Comparison of ENCODE assay signal across 25 cellular contexts in genomic region chr3:58152225-58153015, GRCh38. TPM values are rescaled to one million over a fixed set of nuclear protein-coding genes. Genes with fewer than 3 reads are reported as not detected.
"Had no signal": no experiment of that assay in that cellular context is flagged by ENCODE, and none has a peak within 500 bp of the region (broad histone marks: within the 10 kb centered on the region; RNA-seq: fewer than 3 reads in every experiment).

No MANE protein-coding gene starts in this region.

- H3K4me1 ChIP-seq: upper lobe of right lung had no signal

- H3K9me3 Mint-ChIP-seq: activated CD4-positive, alpha-beta T cell treated with anti-CD3 and anti-CD28 coated beads, Interleukin-2, amount 10 ng/mL, durations not matched to agents 24 days and 14 days; activated CD8-positive, alpha-beta T cell treated with anti-CD3 and anti-CD28 coated beads for 36 hours; activated naive CD4-positive, alpha-beta T cell treated with anti-CD3 and anti-CD28 coated beads, Interleukin-2, amount 50 U/mL, for 72 hours; activated T-helper 1 cell treated with anti-CD3 and anti-CD28 coated beads, Interleukin-12 subunit alpha, Interleukin-12 subunit beta, Interleukin-2, Interleukin-4 antibody, amounts not matched to agents 30 ng/mL and 10 ng/mL and 1 ng/mL, durations not matched to agents 14 hours and 24 hours and 36 hours; mesothelial cell of epicardium; natural killer cell; stimulated activated memory B cell treated with anti-CD40 and anti-IgM and Interleukin-4, amounts not matched to agents 10 μg/mL and 1 μg/mL and 100 μg/mL, for 72 hours; T-helper 1 cell treated with Interleukin-12 subunit alpha and Interleukin-12 subunit beta and Interleukin-4 antibody, amounts not matched to agents 30 μg/mL and 1 μg/mL, for 36 hours had no signal

- H3K27ac ChIP-seq: ascending aorta, brain microvascular endothelial cell, neutrophil, ovary, testis, upper lobe of right lung had no signal

- H3K27ac Mint-ChIP-seq: activated CD4-positive, alpha-beta T cell treated with anti-CD3 and anti-CD28 coated beads, Interleukin-2, amount 10 ng/mL, durations not matched to agents 24 days and 14 days; activated CD8-positive, alpha-beta memory T cell treated with anti-CD3 and anti-CD28 coated beads, Interleukin-2, amount 10 ng/mL, durations not matched to agents 7 days and 5 days; activated CD8-positive, alpha-beta T cell treated with anti-CD3 and anti-CD28 coated beads for 36 hours; activated naive CD4-positive, alpha-beta T cell treated with anti-CD3 and anti-CD28 coated beads, Interleukin-2, amount 50 U/mL, for 72 hours; activated T-helper 1 cell treated with anti-CD3 and anti-CD28 coated beads, Interleukin-12 subunit alpha, Interleukin-12 subunit beta, Interleukin-2, Interleukin-4 antibody, amounts not matched to agents 30 ng/mL and 10 ng/mL and 1 ng/mL, durations not matched to agents 14 hours and 24 hours and 36 hours; mesothelial cell of epicardium; natural killer cell; stimulated activated memory B cell treated with anti-CD40 and anti-IgM and Interleukin-4, amounts not matched to agents 10 μg/mL and 1 μg/mL and 100 μg/mL, for 72 hours; T-helper 1 cell treated with Interleukin-12 subunit alpha and Interleukin-12 subunit beta and Interleukin-4 antibody, amounts not matched to agents 30 μg/mL and 1 μg/mL, for 36 hours had no signal

- H3K4me3 Mint-ChIP-seq: activated CD4-positive, alpha-beta T cell treated with anti-CD3 and anti-CD28 coated beads, Interleukin-2, amount 10 ng/mL, durations not matched to agents 24 days and 14 days; activated CD8-positive, alpha-beta memory T cell treated with anti-CD3 and anti-CD28 coated beads, Interleukin-2, amount 10 ng/mL, durations not matched to agents 7 days and 5 days; activated CD8-positive, alpha-beta T cell treated with anti-CD3 and anti-CD28 coated beads for 36 hours; activated T-helper 1 cell treated with anti-CD3 and anti-CD28 coated beads, Interleukin-12 subunit alpha, Interleukin-12 subunit beta, Interleukin-2, Interleukin-4 antibody, amounts not matched to agents 30 ng/mL and 10 ng/mL and 1 ng/mL, durations not matched to agents 14 hours and 24 hours and 36 hours; mesothelial cell of epicardium; natural killer cell; stimulated activated memory B cell treated with anti-CD40 and anti-IgM and Interleukin-4, amounts not matched to agents 10 μg/mL and 1 μg/mL and 100 μg/mL, for 72 hours; T-helper 1 cell treated with Interleukin-12 subunit alpha and Interleukin-12 subunit beta and Interleukin-4 antibody, amounts not matched to agents 30 μg/mL and 1 μg/mL, for 36 hours had no signal

- ATAC-seq: activated CD8-positive, alpha-beta memory T cell treated with anti-CD3 and anti-CD28 coated beads, Interleukin-2, amount 10 ng/mL, durations not matched to agents 7 days and 5 days; activated CD8-positive, alpha-beta T cell treated with anti-CD3 and anti-CD28 coated beads for 36 hours; activated naive CD4-positive, alpha-beta T cell treated with anti-CD3 and anti-CD28 coated beads, Interleukin-2, amount 50 U/mL, for 72 hours; esophagus mucosa; natural killer cell; stimulated activated memory B cell treated with anti-CD40 and anti-IgM and Interleukin-4, amounts not matched to agents 10 μg/mL and 1 μg/mL and 100 μg/mL, for 72 hours; upper lobe of right lung had no signal

- DNase-seq: activated CD4-positive, alpha-beta T cell treated with anti-CD3 and anti-CD28 coated beads, Interleukin-2, amount 10 ng/mL, durations not matched to agents 24 days and 14 days; activated CD8-positive, alpha-beta memory T cell treated with anti-CD3 and anti-CD28 coated beads, Interleukin-2, amount 10 ng/mL, durations not matched to agents 7 days and 5 days; activated CD8-positive, alpha-beta T cell treated with anti-CD3 and anti-CD28 coated beads for 36 hours; activated gamma-delta T cell; activated T-cell treated with anti-CD3 and anti-CD28 coated beads for 4 hours; brain microvascular endothelial cell; dermis blood vessel endothelial cell; effector CD8-positive, alpha-beta T cell; glutamatergic neuron; mammary epithelial cell; natural killer cell; ovary; stimulated activated CD4-positive, alpha-beta T cell treated with anti-CD3 and anti-CD28 coated beads, Interleukin-15, amount 100 ng/mL, for 24 hours; T1000 had no signal

- H3K36me3 Mint-ChIP-seq: activated CD8-positive, alpha-beta memory T cell treated with anti-CD3 and anti-CD28 coated beads, Interleukin-2, amount 10 ng/mL, durations not matched to agents 7 days and 5 days; activated naive CD4-positive, alpha-beta T cell treated with anti-CD3 and anti-CD28 coated beads, Interleukin-2, amount 50 U/mL, for 72 hours; natural killer cell had no signal

- H3K9me3 ChIP-seq: ascending aorta, neutrophil, ovary, testis, upper lobe of right lung had no signal

- H3K27me3 ChIP-seq: ascending aorta, brain microvascular endothelial cell, neutrophil, ovary, testis, upper lobe of right lung had no signal

- H3K36me3 ChIP-seq: neutrophil, ovary had no signal

- H3K27me3 Mint-ChIP-seq: activated CD4-positive, alpha-beta T cell treated with anti-CD3 and anti-CD28 coated beads, Interleukin-2, amount 10 ng/mL, durations not matched to agents 24 days and 14 days; activated CD8-positive, alpha-beta memory T cell treated with anti-CD3 and anti-CD28 coated beads, Interleukin-2, amount 10 ng/mL, durations not matched to agents 7 days and 5 days; activated CD8-positive, alpha-beta T cell treated with anti-CD3 and anti-CD28 coated beads for 36 hours; stimulated activated memory B cell treated with anti-CD40 and anti-IgM and Interleukin-4, amounts not matched to agents 10 μg/mL and 1 μg/mL and 100 μg/mL, for 72 hours had no signal

- H3K4me1 Mint-ChIP-seq: natural killer cell; stimulated activated memory B cell treated with anti-CD40 and anti-IgM and Interleukin-4, amounts not matched to agents 10 μg/mL and 1 μg/mL and 100 μg/mL, for 72 hours had no signal

- H3K4me3 ChIP-seq: ascending aorta, ovary, smooth muscle cell, testis, upper lobe of right lung had no signal

RNA-seq across cellular contexts. Expression of gene DNASE1L3, which starts 58.4 kb away (rescaled TPM):
- total RNA-seq: activated CD4-positive, alpha-beta T cell treated with anti-CD3 and anti-CD28 coated beads, Interleukin-2, amount 10 ng/mL, durations not matched to agents 24 days and 14 days; activated CD8-positive, alpha-beta memory T cell treated with anti-CD3 and anti-CD28 coated beads, Interleukin-2, amount 10 ng/mL, durations not matched to agents 7 days and 5 days; activated CD8-positive, alpha-beta T cell treated with anti-CD3 and anti-CD28 coated beads for 36 hours; activated naive CD4-positive, alpha-beta T cell treated with anti-CD3 and anti-CD28 coated beads, Interleukin-2, amount 50 U/mL, for 72 hours; activated T-helper 1 cell treated with anti-CD3 and anti-CD28 coated beads, Interleukin-12 subunit alpha, Interleukin-12 subunit beta, Interleukin-2, Interleukin-4 antibody, amounts not matched to agents 30 ng/mL and 10 ng/mL and 1 ng/mL, durations not matched to agents 14 hours and 24 hours and 36 hours; mammary epithelial cell; smooth muscle cell had no signal
- polyA plus RNA-seq: mammary epithelial cell had no signal
